In the genomic region with DNA sequence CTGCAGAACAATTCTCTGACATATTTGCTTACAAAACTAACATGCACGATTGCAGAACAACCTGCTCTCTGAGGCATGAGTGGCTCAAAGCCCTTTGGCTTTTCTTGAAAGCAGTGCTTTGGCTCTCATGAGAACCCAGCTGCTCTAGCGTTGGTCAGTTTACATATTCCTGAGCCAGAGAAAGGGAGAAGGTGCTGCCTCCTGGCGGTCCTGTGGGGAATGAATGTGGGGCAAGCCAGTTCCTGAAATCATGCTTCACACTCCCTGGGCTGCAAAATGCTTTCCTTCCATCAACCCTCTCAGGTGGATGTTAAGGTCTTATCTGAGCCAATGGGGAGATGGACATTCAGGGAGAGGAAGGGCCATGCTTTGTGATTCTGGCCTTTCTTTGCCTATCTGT, we compare ENCODE assay signal across 8 cellular contexts.
A peak's percentile ranks its signal among the peaks of the same experiment; 100 is the strongest.
DNase-seq lines count a peak whose midpoint lies in the region; ATAC-seq and TF ChIP-seq lines count a peak whose summit lies in the region.

No MANE protein-coding gene starts in this region.

- H3K4me1 ChIP-seq in mucosa of descending colon (ENCODE audit: low read depth), result no peaks in the 10 kb centered on the region

- DNase-seq in NK-92 treated with Interleukin-12 subunit alpha and Interleukin-12 subunit beta, amount 100 ng/mL, for 24 hours (lab: John Stamatoyannopoulos, UW), result peak; percentile 1
- DNase-seq in NK-92 (lab: John Stamatoyannopoulos, UW; ENCODE audit: unreplicated experiment) (no peak), NCI-H345 (lab: John Stamatoyannopoulos, UW) (peak; percentile 52), mucosa of descending colon (peak in 2 of 3 donors; percentile 73 to 76)
- DNase-seq in activated CD4-positive, alpha-beta T cell treated with anti-CD3 and anti-CD28 coated beads, Interleukin-2, amount 50 U/mL, for 24 hours (ENCODE audit: low read depth in 1 of 2, low spot score in 1 of 2), result peak; percentile 25 to 40
- peak; percentile 35 for DNase-seq in effector CD8-positive, alpha-beta T cell (lab: John Stamatoyannopoulos, UW)
- peak; percentile 17 to 19 for DNase-seq in stimulated activated CD8-positive, alpha-beta memory T cell treated with anti-CD3 and anti-CD28 coated beads, Interleukin-4, amount 100 ng/mL, for 4 hours (ENCODE audit: low read depth in 2 of 2, low spot score in 1 of 2)

- no peaks in the 10 kb centered on the region for H3K9me3 ChIP-seq in mucosa of descending colon

- H3K36me3 ChIP-seq in mucosa of descending colon (ENCODE audit: low read depth), result no peaks in the 10 kb centered on the region

- peak; percentile 51 for TF ChIP-seq CTCF in mucosa of descending colon (IDR thresholded peaks at IDR 0.05)

- H3K4me3 ChIP-seq in mucosa of descending colon, result no peak overlapping the region

- intact Hi-C loops in mucosa of descending colon (cut with DNase I, micrococcal nuclease), result loop anchor here in 1 of 2 donors (5.0 kb wide), 1 partner anchor 115 kb away; no protein-coding TSS in a partner anchor

- ATAC-seq in mucosa of descending colon (peak; percentile 64), GM21390 (IDR thresholded peaks at IDR 0.05; ENCODE audit: unreplicated experiment) (no peak)
